In the genomic region with DNA sequence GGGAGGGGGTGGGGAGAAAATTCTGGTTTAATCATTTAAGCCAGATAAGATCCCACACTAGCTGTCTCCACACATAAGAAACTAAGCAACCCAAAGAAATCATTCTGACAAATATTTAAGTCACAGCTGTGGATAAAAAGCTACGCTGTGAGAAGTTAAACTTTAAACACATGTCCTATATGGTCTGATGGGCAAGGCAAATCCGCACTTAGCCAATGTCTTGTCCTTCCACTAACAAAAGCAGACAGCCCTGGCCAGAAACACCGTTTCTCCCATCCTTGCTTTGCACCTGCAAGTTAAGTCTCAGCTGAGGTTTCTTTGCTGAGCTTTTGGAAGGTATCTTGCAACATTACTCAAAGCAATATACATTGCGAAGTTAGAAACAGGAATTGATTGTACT, we compare ENCODE assay signal across 8 cellular contexts.
DNase-seq lines count a peak whose midpoint lies in the region; ATAC-seq and TF ChIP-seq lines count a peak whose summit lies in the region.

No MANE protein-coding gene starts in this region.

- no peak for ATAC-seq in psoas muscle

- no peaks in the 10 kb centered on the region for H3K27me3 ChIP-seq in psoas muscle (ENCODE audit: insufficient read depth in 3 of 3, low read length in 2 of 3)

- no peak for DNase-seq in GM12864 (ENCODE audit: low read depth)
- DNase-seq in Jurkat, Clone E6-1 (ENCODE audit: low read depth, low spot score), result no peak
- no peak for DNase-seq in coronary artery (ENCODE audit: low spot score)
- no peak for DNase-seq in psoas muscle
- no peak for DNase-seq in SW 1271 (lab: John Stamatoyannopoulos, UW)
- no peak for DNase-seq in NCI-H2029 treated with DMSO at 0.1 percent for 48 hours (lab: John Stamatoyannopoulos, UW)
- DNase-seq in NCI-H748 treated with DMSO at 0.1 percent for 48 hours (lab: John Stamatoyannopoulos, UW), result no peak
- no peak for DNase-seq in NCI-H2081 treated with DMSO at 0.1 percent for 48 hours (lab: John Stamatoyannopoulos, UW)

- peaks cover 29% of the 10 kb centered on the region for H3K4me1 ChIP-seq in psoas muscle

- no peaks in the 10 kb centered on the region for H3K9me3 ChIP-seq in psoas muscle

- H3K27ac ChIP-seq in coronary artery (peak overlapping the region; percentile 68 to 78), psoas muscle (no peak overlapping the region)

- H3K4me3 ChIP-seq in GM12864 (ENCODE audit: low read depth, low read length) (peak overlapping the region; percentile 88), coronary artery (peak overlapping the region; percentile 82), psoas muscle (peak overlapping the region; percentile 88)
- H3K4me3 ChIP-seq in Jurkat, Clone E6-1 (ENCODE audit: low read length), result peak overlapping the region; percentile 91

- H3K36me3 ChIP-seq in psoas muscle (ENCODE audit: insufficient read depth in 1 of 2, low read depth in 1 of 2), result no peaks in the 10 kb centered on the region

- no peak for TF ChIP-seq CTCF in GM12864 (IDR thresholded peaks at IDR 0.05; ENCODE audit: low read depth, low read length, missing control alignments)
- TF ChIP-seq CTCF in coronary artery (IDR thresholded peaks at IDR 0.05), result no peak
- TF ChIP-seq CTCF in psoas muscle (IDR thresholded peaks at IDR 0.05), result no peak

- intact Hi-C loops in psoas muscle (cut with DNase I), result no loop called here

- WGBS in psoas muscle, 3 donors, result 56 to 64% (median 57%) methylated on average over 4 of the region's 4 CpGs
